In the genomic region with DNA sequence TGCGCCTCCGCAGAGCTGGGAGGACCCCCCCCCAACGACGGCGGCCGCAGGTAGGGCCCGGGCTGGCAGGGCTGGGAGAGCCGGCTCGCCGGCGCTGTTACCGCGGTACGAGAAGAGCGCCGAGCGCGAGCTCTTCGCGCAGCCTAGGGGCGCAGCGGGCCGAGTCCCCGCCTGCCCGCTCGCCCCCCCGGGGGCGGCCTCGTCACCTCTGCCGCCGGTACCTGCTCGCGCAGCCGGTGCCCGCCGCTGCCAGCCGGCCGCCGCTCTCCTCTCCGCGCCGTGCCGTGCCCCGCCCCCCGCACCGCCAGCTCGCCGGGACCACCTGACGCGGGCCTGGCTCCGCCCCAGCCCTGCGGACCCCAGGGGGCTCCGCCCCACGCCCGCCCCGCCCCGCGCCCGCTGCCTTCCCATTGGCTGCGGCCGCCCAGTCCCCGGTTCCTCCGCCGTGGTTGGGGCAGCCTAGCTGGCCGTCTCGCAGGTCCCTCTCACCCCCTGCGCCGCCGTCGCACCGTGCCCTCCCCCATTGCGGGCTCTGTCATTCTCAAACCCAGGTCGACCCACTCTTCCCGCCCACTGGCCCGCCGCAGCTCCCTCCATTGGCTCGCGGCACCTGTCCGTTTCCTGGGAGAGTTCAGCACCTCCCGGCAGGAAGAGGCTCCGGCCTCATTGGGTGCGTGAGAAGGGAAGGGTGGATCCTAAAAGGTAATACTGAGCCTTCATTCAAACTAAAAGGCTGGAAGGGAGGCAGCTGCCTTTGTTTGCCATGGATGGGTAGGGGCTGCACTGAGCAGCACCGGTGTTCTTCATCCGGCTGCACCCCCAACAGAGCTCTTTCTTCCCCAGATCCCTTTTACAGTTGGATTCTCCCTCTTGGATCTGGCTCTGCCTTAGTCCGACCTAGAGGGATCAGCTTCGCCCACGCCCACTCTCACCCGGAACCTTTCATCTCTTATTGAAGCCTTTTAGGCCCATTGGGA, we compare ENCODE assay signal across 8 cellular contexts. TPM values are rescaled to one million over a fixed set of nuclear protein-coding genes. Genes with fewer than 3 reads are reported as not detected.
DNase-seq lines count a peak whose midpoint lies in the region; ATAC-seq and TF ChIP-seq lines count a peak whose summit lies in the region.

Gene MAP3K9 (minus strand): TSS at position 276 of the 977 bp plus-strand sequence. CDS start 342 bp downstream, outside the sequence.

- ATAC-seq in HG03378 (IDR thresholded peaks at IDR 0.05; ENCODE audit: unreplicated experiment): peak; percentile 76

- TF ChIP-seq RAD21 in liver (IDR thresholded peaks at IDR 0.05): peak in 1 of 2 donors; percentile 55

- H3K27ac ChIP-seq in coronary artery (no peak within 1 kb of the TSS), liver (ENCODE audit: low read depth in 1 of 2, low read length in 2 of 2) (peak within 1 kb of the TSS; percentile 31 to 49)

- peaks cover 0 to 13% (median 5%) of the 10 kb centered on the region in 4 donors for H3K4me1 ChIP-seq in liver (ENCODE audit: control insufficient read depth in 4 of 4, insufficient read depth in 4 of 4, low read length in 3 of 4)

- peak; percentile 67 to 81 for DNase-seq in AML-193 (lab: John Stamatoyannopoulos, UW)
- DNase-seq in NCI-H446 treated with DMSO at 0.1 percent for 48 hours (lab: John Stamatoyannopoulos, UW): peak; percentile 95
- peak; percentile 80 to 81 for DNase-seq in activated CD4-positive, alpha-beta T cell treated with anti-CD3 and anti-CD28 coated beads for 4 hours
- no peak for DNase-seq in coronary artery (ENCODE audit: low spot score)
- peak; percentile 88 for DNase-seq in stimulated activated CD4-positive, alpha-beta T cell treated with anti-CD3 and anti-CD28 coated beads, Interleukin-4, amount 100 ng/mL, for 24 hours

- no peaks in the 10 kb centered on the region for H3K27me3 ChIP-seq in liver (ENCODE audit: control insufficient read depth in 4 of 4, insufficient read depth in 4 of 4, low read length in 3 of 4)

- H3K9me3 ChIP-seq in liver (ENCODE audit: control insufficient read depth in 4 of 4, low read length in 3 of 4): no peaks in the 10 kb centered on the region

- TF ChIP-seq POLR2A in GM19099 (IDR thresholded peaks at IDR 0.05; ENCODE audit: extremely low read depth, insufficient read length, low read depth): peak; percentile 42

- no peaks in the 10 kb centered on the region for H3K36me3 ChIP-seq in liver (ENCODE audit: control insufficient read depth in 4 of 4, insufficient read depth in 3 of 4, low read depth in 1 of 4, low read length in 3 of 4)

- H3K4me3 ChIP-seq in coronary artery (peak within 1 kb of the TSS; percentile 78), liver (ENCODE audit: low read depth in 1 of 3, low read length in 3 of 3) (peak within 1 kb of the TSS; percentile 59 to 96 (median 79))

- WGBS in liver: 1% methylated on average over 88 of the region's 88 CpGs

- TF ChIP-seq CTCF in coronary artery (IDR thresholded peaks at IDR 0.05) (no peak), liver (IDR thresholded peaks at IDR 0.05; ENCODE audit: low read depth, low read length, missing input control) (no peak)

- peak within 1 kb of the TSS in 1 of 2 donors; percentile 13 for H3K9ac ChIP-seq in liver (ENCODE audit: low read depth in 1 of 2, low read length in 2 of 2)

TF ChIP-seq in liver, 16 proteins besides CTCF, POLR2A, EP300 and RAD21:
- peak; percentile 51 for TF ChIP-seq YY1 (IDR thresholded peaks at IDR 0.05)
- TF ChIP-seq SP1 (IDR thresholded peaks at IDR 0.05): peak; percentile 75
- no peak for TF ChIP-seq TAF1 (conservative IDR thresholded peaks at IDR 0.05)
- TF ChIP-seq RXRA (IDR thresholded peaks at IDR 0.05): peak; percentile 47 to 55
- peak in 1 of 2 donors; percentile 22 for TF ChIP-seq HNF4A (conservative IDR thresholded peaks at IDR 0.05)
- TF ChIP-seq ZBTB33 (IDR thresholded peaks at IDR 0.05): no peak
- peak in 1 of 2 donors; percentile 66 for TF ChIP-seq GABPA (IDR thresholded peaks at IDR 0.05 in 1 of 2, conservative IDR thresholded peaks at IDR 0.05 in 1 of 2)
- TF ChIP-seq REST (IDR thresholded peaks at IDR 0.05): peak; percentile 92

RNA-seq across cellular contexts. Expression of gene MAP3K9, which starts in this region (rescaled TPM):
- total RNA-seq in liver: 1 to 10 TPM in 1 of 2 donors, under 1 TPM in 1; 0.65 to 5.2 TPM
- under 1 TPM; 0.78 to 0.82 TPM for polyA plus RNA-seq in liver

Comparison
In these comparisons a context has a peak if more than half of its experiments do, and no peak if none do; other contexts are left out.
1. H3K27ac ChIP-seq: peak in liver (2 of 2); none in coronary artery (0 of 2).